In the genomic region with DNA sequence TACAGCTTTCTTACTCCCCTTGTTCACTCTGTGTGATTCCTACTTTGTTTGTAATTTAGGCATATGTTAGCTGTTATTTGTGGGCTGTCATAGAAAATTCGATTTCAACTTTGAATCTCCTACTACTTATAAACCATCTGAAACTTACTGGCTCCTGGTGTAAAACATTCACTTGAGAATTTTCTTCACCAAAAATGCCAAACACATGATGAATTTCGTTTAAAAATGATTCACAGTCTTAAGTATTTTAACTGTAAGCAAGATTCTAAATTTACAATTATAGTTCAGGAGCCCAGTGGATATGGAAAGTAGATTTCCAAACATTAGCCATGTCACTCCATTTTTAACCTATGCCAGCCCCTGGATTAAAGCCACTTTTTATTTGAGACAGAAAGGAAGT, we compare ENCODE assay signal across 11 cellular contexts. TPM values are rescaled to one million over a fixed set of nuclear protein-coding genes. Genes with fewer than 3 reads are reported as not detected.
DNase-seq lines count a peak whose midpoint lies in the region; ATAC-seq and TF ChIP-seq lines count a peak whose summit lies in the region.
"Had no signal": no experiment of that assay in that cellular context is flagged by ENCODE, and none has a peak within 500 bp of the region (broad histone marks: within the 10 kb centered on the region; RNA-seq: fewer than 3 reads in every experiment).

No MANE protein-coding gene starts in this region.

- peak overlapping the region; percentile 46 for H3K4me3 Mint-ChIP-seq in chondrocyte (ENCODE audit: unreplicated experiment)
- H3K4me3 Mint-ChIP-seq in nephron, result peak overlapping the region; percentile 59 to 94 (median 72)

- H3K27me3 Mint-ChIP-seq in chondrocyte (ENCODE audit: low read depth) (no peaks in the 10 kb centered on the region), nephron (ENCODE audit: low read depth) (peaks cover 19% of the 10 kb centered on the region)

- H3K4me1 ChIP-seq in right atrium auricular region (peaks cover 0 to 48% of the 10 kb centered on the region in 2 donors), aorta (ENCODE audit: control insufficient read depth in 1 of 2, insufficient read depth in 2 of 2, low read length in 2 of 2) (peaks cover 4 to 7% of the 10 kb centered on the region in 2 donors)

- H3K9me3 Mint-ChIP-seq in chondrocyte (ENCODE audit: low read depth) (no peaks in the 10 kb centered on the region), nephron (no peaks in the 10 kb centered on the region)

- H3K27ac ChIP-seq in right atrium auricular region (peak overlapping the region; percentile 92 to 94), aorta (ENCODE audit: low read depth in 1 of 2, low read length in 2 of 2) (no peak overlapping the region)

- peak overlapping the region; percentile 53 to 56 for H3K4me3 ChIP-seq in right atrium auricular region
- peak overlapping the region; percentile 43 to 82 for H3K4me3 ChIP-seq in aorta (ENCODE audit: low read length in 2 of 2)

- no peak for TF ChIP-seq CTCF in right atrium auricular region (IDR thresholded peaks at IDR 0.05)
- TF ChIP-seq CTCF in chondrocyte (IDR thresholded peaks at IDR 0.05), result no peak
- TF ChIP-seq CTCF in nephron (IDR thresholded peaks at IDR 0.05; ENCODE audit: unreplicated experiment in 3 of 3), result no peak

- no peak for ATAC-seq in left ventricle myocardium superior
- no peak for ATAC-seq in aorta (ENCODE audit: low FRiP score)

- H3K27ac Mint-ChIP-seq in chondrocyte (ENCODE audit: unreplicated experiment) (peak overlapping the region; percentile 91), nephron (peak overlapping the region in 1 of 3 experiments; percentile 99)

- H3K27me3 ChIP-seq in right atrium auricular region, result no peaks in the 10 kb centered on the region
- no peaks in the 10 kb centered on the region for H3K27me3 ChIP-seq in aorta (ENCODE audit: control insufficient read depth in 1 of 2, insufficient read depth in 2 of 2, low read length in 1 of 2)

- intact Hi-C loops in left ventricle myocardium superior (cut with micrococcal nuclease), result no loop called here
- intact Hi-C loops in aorta (cut with DNase I), result loop anchor here in 1 of 2 donors (5.0 kb wide), 1 partner anchor 46 kb away; no protein-coding TSS in a partner anchor

- no peaks in the 10 kb centered on the region for H3K36me3 Mint-ChIP-seq in chondrocyte (ENCODE audit: low read depth)
- peaks cover 15% of the 10 kb centered on the region for H3K36me3 Mint-ChIP-seq in nephron (ENCODE audit: low read depth)

- H3K9me3 ChIP-seq in right atrium auricular region (no peaks in the 10 kb centered on the region), aorta (ENCODE audit: control insufficient read depth, low read length) (no peaks in the 10 kb centered on the region)

- 1 to 2% methylated on average over 2 of the region's 2 CpGs for WGBS in aorta, 2 donors

- H3K4me1 Mint-ChIP-seq in chondrocyte (ENCODE audit: low read depth), result peaks cover 71% of the 10 kb centered on the region
- H3K4me1 Mint-ChIP-seq in nephron, result peaks cover 58% of the 10 kb centered on the region

- DNase-seq in right atrium auricular region (ENCODE audit: low spot score) (no peak), left ventricle myocardium superior (no peak), chondrocyte (ENCODE audit: low spot score) (no peak), aorta (no peak), COR-L47 (lab: John Stamatoyannopoulos, UW) (no peak), T-helper 2 cell (no peak)
- no peak for DNase-seq in activated naive CD4-positive, alpha-beta T cell (lab: John Stamatoyannopoulos, UW)
- DNase-seq: AML-193, NCI-H1105 treated with DMSO at 0.1 percent for 48 hours, occipital lobe had no signal

- H3K36me3 ChIP-seq in right atrium auricular region, result no peaks in the 10 kb centered on the region
- H3K36me3 ChIP-seq in aorta (ENCODE audit: control insufficient read depth in 1 of 2, insufficient read depth in 2 of 2, low read length in 1 of 2), result no peaks in the 10 kb centered on the region

RNA-seq across cellular contexts. Expression of a gene that starts 3.1 kb away (rescaled TPM):
- total RNA-seq in right atrium auricular region, result 10 to 100 TPM; 13.8 to 19.0 TPM
- 32.8 TPM for total RNA-seq in left ventricle myocardium superior
- 2.8 to 4.9 TPM (median 4.0 TPM) in 3 replicates for total RNA-seq in chondrocyte
- 100 to 1,000 TPM; 119 to 201 TPM for total RNA-seq in aorta
- 10 to 100 TPM; 35.3 to 39.5 TPM for polyA plus RNA-seq in aorta

RNA-seq across cellular contexts. Expression of a gene that starts 41.0 kb away (rescaled TPM):
- total RNA-seq in right atrium auricular region, result 10 to 100 TPM in 1 of 2 donors, 1 to 10 TPM in 1; 9.9 to 10.4 TPM
- total RNA-seq in left ventricle myocardium superior, result 14.3 TPM
- total RNA-seq in chondrocyte, result 14.2 to 18.6 TPM (median 17.4 TPM) in 3 replicates
- total RNA-seq in aorta, result 10 to 100 TPM; 15.9 to 16.0 TPM
- polyA plus RNA-seq in aorta, result 10 to 100 TPM in 1 of 2 donors, 1 to 10 TPM in 1; 7.5 to 15.4 TPM

Comparison
In these comparisons a context has a peak if more than half of its experiments do, and no peak if none do; other contexts are left out.
1. H3K27ac ChIP-seq: peak in right atrium auricular region (2 of 2); none in aorta (0 of 2).